In genomic region chr1:18336811-18337210, GRCh38 we compare ENCODE assay signal across 23 cellular contexts.
"Had no signal": no experiment of that assay in that cellular context is flagged by ENCODE, and none has a peak within 500 bp of the region (broad histone marks: within the 10 kb centered on the region; RNA-seq: fewer than 3 reads in every experiment).

No MANE protein-coding gene starts in this region.

- DNase-seq: hypothalamus; immature natural killer cell; kidney; left ventricle myocardium inferior; mesendoderm; naive B cell; natural killer cell; nephron progenitor cell; occipital lobe; psoas muscle; stimulated activated CD4-positive, alpha-beta T cell treated with anti-CD3 and anti-CD28 coated beads, Interleukin-12 subunit alpha, Interleukin-12 subunit beta, amount 100 ng/mL, for 4 hours; stimulated activated CD4-positive, alpha-beta T cell treated with anti-CD3 and anti-CD28 coated beads, Interleukin-15, amount 100 ng/mL, for 24 hours; stimulated activated CD4-positive, alpha-beta T cell treated with anti-CD3 and anti-CD28 coated beads, Interleukin-2, amount 100 ng/mL, for 24 hours; stimulated activated CD4-positive, alpha-beta T cell treated with anti-CD3 and anti-CD28 coated beads, Interleukin-4, amount 100 ng/mL, for 1 hour; stimulated activated naive B cell treated with anti-CD40 and anti-IgM and Interleukin-4, amounts not matched to agents 10 μg/mL and 1 μg/mL and 100 μg/mL, for 72 hours; stimulated activated naive CD8-positive, alpha-beta T cell treated with anti-CD3 and anti-CD28 coated beads, Interleukin-15, Interleukin-2, amounts not matched to agents 100 U/mL and 50 U/mL, for 24 hours; stomach; testis; thyroid gland; transverse colon; upper lobe of left lung had no signal

- FAIRE-seq: islet of Langerhans, kidney had no signal

- ATAC-seq: natural killer cell; psoas muscle; sciatic nerve; stimulated activated naive B cell treated with anti-CD40 and anti-IgM and Interleukin-4, amounts not matched to agents 10 μg/mL and 1 μg/mL and 100 μg/mL, for 72 hours; stimulated activated naive CD8-positive, alpha-beta T cell treated with anti-CD3 and anti-CD28 coated beads, Interleukin-15, Interleukin-2, amounts not matched to agents 100 U/mL and 50 U/mL, for 24 hours had no signal
